ENCODE assay signal across 20 cellular contexts in the genomic region with DNA sequence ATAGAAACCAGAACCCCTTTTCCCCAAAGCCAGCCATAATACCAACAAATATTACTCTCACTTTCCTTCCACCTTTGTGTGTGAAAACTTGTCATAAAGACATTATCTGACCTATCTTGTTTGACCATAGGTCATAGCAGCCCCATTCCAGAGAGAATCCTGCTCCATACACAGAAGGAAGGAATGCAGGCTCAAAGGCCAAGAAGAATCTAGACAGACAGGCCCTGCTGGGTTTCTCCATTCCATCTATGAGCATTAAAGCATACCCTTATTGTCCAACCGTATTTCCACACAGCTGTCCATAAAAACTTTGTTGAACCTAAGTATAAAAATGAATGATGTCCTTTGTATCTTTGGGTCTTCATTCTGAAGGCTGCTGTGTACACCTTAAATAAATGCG. TPM values are rescaled to one million over a fixed set of nuclear protein-coding genes. Genes with fewer than 3 reads are reported as not detected.
DNase-seq lines count a peak whose midpoint lies in the region; ATAC-seq and TF ChIP-seq lines count a peak whose summit lies in the region.
"Had no signal": no experiment of that assay in that cellular context is flagged by ENCODE, and none has a peak within 500 bp of the region (broad histone marks: within the 10 kb centered on the region; RNA-seq: fewer than 3 reads in every experiment).

No MANE protein-coding gene starts in this region.

- no peak overlapping the region for H2BK5ac ChIP-seq in mesendoderm (ENCODE audit: low read length)

- no peak overlapping the region for H3K4ac ChIP-seq in mesendoderm (ENCODE audit: low read depth, low read length)

- H3K56ac ChIP-seq in mesendoderm (ENCODE audit: low read length), result no peak overlapping the region

- H3K9me3 Mint-ChIP-seq in Caco-2 (ENCODE audit: unreplicated experiment), result no peaks in the 10 kb centered on the region
- H3K9me3 Mint-ChIP-seq in activated T-cell treated with anti-CD3 and anti-CD28 coated beads, Interleukin-2, amount 50 U/mL, for 24 hours, result no peaks in the 10 kb centered on the region
- H3K9me3 Mint-ChIP-seq: CD4-positive, alpha-beta memory T cell had no signal

- H3K79me2 ChIP-seq in PC-9 (ENCODE audit: low read depth) (no peaks in the 10 kb centered on the region), mesendoderm (ENCODE audit: control insufficient read depth, insufficient read depth, low read length) (no peaks in the 10 kb centered on the region)

- POLR2A ChIA-PET in Caco-2 (lab: Charles Lee) (no interaction called here), PC-9 (lab: Charles Lee; ENCODE audit: unreplicated experiment) (no interaction called here)

- no peaks in the 10 kb centered on the region for H3K79me1 ChIP-seq in mesendoderm (ENCODE audit: low read length)

- CTCF ChIA-PET in Caco-2 (lab: Charles Lee) (interaction anchor here (1.6 to 1.9 kb wide), 2 partner anchors 33 to 41 kb away, joined by 7 read pairs; no protein-coding TSS in a partner anchor), PC-9 (lab: Charles Lee) (interaction anchor here (1.2 kb wide), 1 partner anchor 70 kb away, joined by 4 read pairs; no protein-coding TSS in a partner anchor)

- H3K4me1 ChIP-seq in Caco-2 (peaks cover 67% of the 10 kb centered on the region), PC-9 (replicated peaks; ENCODE audit: insufficient read depth) (peaks cover 56% of the 10 kb centered on the region), mesendoderm (ENCODE audit: control insufficient read depth, low read depth, low read length) (no peaks in the 10 kb centered on the region)
- H3K4me1 ChIP-seq: BLaER1 had no signal

- no peak overlapping the region for H3K9ac ChIP-seq in mesendoderm (ENCODE audit: low read length)
- H3K9ac ChIP-seq: BLaER1 had no signal

- no peak overlapping the region for H3K18ac ChIP-seq in mesendoderm (ENCODE audit: low read length)

- ATAC-seq in HG03571 (IDR thresholded peaks at IDR 0.05; ENCODE audit: unreplicated experiment) (no peak), GM18502 (IDR thresholded peaks at IDR 0.05; ENCODE audit: poor library complexity, unreplicated experiment) (no peak)
- ATAC-seq: K562 had no signal

- intact Hi-C loops in Caco-2 (cut with micrococcal nuclease; ENCODE audit: unreplicated experiment) (loop anchor here (1.0 kb wide), 1 partner anchor 41 kb away; a partner anchor contains a TSS), PC-9 (cut with micrococcal nuclease; ENCODE audit: unreplicated experiment) (loop anchor here (5.0 kb wide), 1 partner anchor 43 kb away; a partner anchor contains a TSS)

- H3K36me3 Mint-ChIP-seq in Caco-2 (ENCODE audit: insufficient read depth, unreplicated experiment), result peaks cover 15% of the 10 kb centered on the region
- H3K36me3 Mint-ChIP-seq in activated T-cell treated with anti-CD3 and anti-CD28 coated beads, Interleukin-2, amount 50 U/mL, for 24 hours (ENCODE audit: low read depth), result no peaks in the 10 kb centered on the region
- H3K36me3 Mint-ChIP-seq: CD14-positive monocyte; CD4-positive, alpha-beta memory T cell had no signal

- no peak overlapping the region for H4K8ac ChIP-seq in mesendoderm (ENCODE audit: low read depth, low read length)

- H4K20me1 ChIP-seq in PC-9 (ENCODE audit: insufficient read depth), result no peaks in the 10 kb centered on the region
- H4K20me1 ChIP-seq: BLaER1 had no signal

- H2AK5ac ChIP-seq in mesendoderm (ENCODE audit: low read length), result no peak overlapping the region

- H3K9me3 ChIP-seq in Caco-2 (no peaks in the 10 kb centered on the region), PC-9 (ENCODE audit: insufficient read depth, low read depth) (no peaks in the 10 kb centered on the region)
- H3K9me3 ChIP-seq: BLaER1 had no signal

- H3K27ac ChIP-seq in PC-9 (peak overlapping the region; percentile 77), mesendoderm (ENCODE audit: low read depth, low read length) (no peak overlapping the region)
- H3K27ac ChIP-seq: BLaER1 had no signal

- H3K27ac Mint-ChIP-seq in Caco-2 (ENCODE audit: unreplicated experiment), result peak overlapping the region; percentile 95
- H3K27ac Mint-ChIP-seq in activated T-cell treated with anti-CD3 and anti-CD28 coated beads, Interleukin-2, amount 50 U/mL, for 24 hours, result no peak overlapping the region
- H3K27ac Mint-ChIP-seq: CD4-positive, alpha-beta memory T cell had no signal

- H3K27me3 ChIP-seq in Caco-2 (replicated peaks; ENCODE audit: control insufficient read depth, insufficient read depth, low read length), result no peaks in the 10 kb centered on the region
- H3K27me3 ChIP-seq in PC-9 (ENCODE audit: insufficient read depth, low read depth), result no peaks in the 10 kb centered on the region
- H3K27me3 ChIP-seq in mesendoderm (ENCODE audit: insufficient read depth, low read length, poor library complexity), result no peaks in the 10 kb centered on the region
- H3K27me3 ChIP-seq: BLaER1 had no signal

- H2BK120ac ChIP-seq in mesendoderm (ENCODE audit: low read depth, low read length), result no peak overlapping the region

- H3K4me1 Mint-ChIP-seq in Caco-2 (ENCODE audit: low read depth, unreplicated experiment), result peaks cover 54% of the 10 kb centered on the region
- H3K4me1 Mint-ChIP-seq in activated T-cell treated with anti-CD3 and anti-CD28 coated beads, Interleukin-2, amount 50 U/mL, for 24 hours (ENCODE audit: low read depth), result peaks cover 8% of the 10 kb centered on the region
- H3K4me1 Mint-ChIP-seq: CD4-positive, alpha-beta memory T cell had no signal

- 0 out of 2 replicates have a peak overlapping the region, but pooled peaks have one; percentile 46 for H2AFZ ChIP-seq in PC-9

- no peak overlapping the region for H2BK15ac ChIP-seq in mesendoderm (replicated peaks; ENCODE audit: low read depth)

- 0 out of 2 replicates have a peak, but pooled peaks cover 1% of the 10 kb centered on the region for H3K36me3 ChIP-seq in Caco-2 (ENCODE audit: control insufficient read depth, insufficient read depth, low read length)
- no peaks in the 10 kb centered on the region for H3K36me3 ChIP-seq in PC-9 (ENCODE audit: low read depth)
- H3K36me3 ChIP-seq in mesendoderm (ENCODE audit: control insufficient read depth, insufficient read depth, low read length), result no peaks in the 10 kb centered on the region
- H3K36me3 ChIP-seq: BLaER1 had no signal

- peak; percentile 87 to 88 for DNase-seq in Caco-2
- DNase-seq in HT-29 (ENCODE audit: low spot score), result peak; percentile 74
- DNase-seq in PC-9, result peak; percentile 65 to 93
- peak; percentile 68 for DNase-seq in islet precursor cell
- no peak for DNase-seq in mesendoderm
- no peak for DNase-seq in activated T-cell treated with anti-CD3 and anti-CD28 coated beads, Interleukin-2, amount 50 U/mL, for 24 hours
- DNase-seq: 8988T; Calu3; CD4-positive, alpha-beta memory T cell; DMS79 treated with DMSO at 0.1 percent for 48 hours; GF-D8; HCEC 1CT had no signal

- H3K23ac ChIP-seq in mesendoderm (ENCODE audit: low read length), result no peak overlapping the region

- BruUV-seq in Caco-2 (replicated peaks; lab: Mats Ljungman, UMichigan) (no TSS peak), PC-9 (replicated peaks; lab: Mats Ljungman, UMichigan) (no TSS peak)

- no peaks in the 10 kb centered on the region for H3K27me3 Mint-ChIP-seq in Caco-2 (ENCODE audit: insufficient read depth, unreplicated experiment)
- peaks cover 5% of the 10 kb centered on the region for H3K27me3 Mint-ChIP-seq in activated T-cell treated with anti-CD3 and anti-CD28 coated beads, Interleukin-2, amount 50 U/mL, for 24 hours

- no peaks in the 10 kb centered on the region for H3K9me2 ChIP-seq in PC-9 (ENCODE audit: insufficient read depth)

- H3K4me3 ChIP-seq in Caco-2 (ENCODE audit: low read depth, low read length) (no peak overlapping the region), PC-9 (no peak overlapping the region), mesendoderm (ENCODE audit: low read length) (no peak overlapping the region)
- H3K4me3 ChIP-seq: BLaER1, K562 had no signal

- H3K4me2 ChIP-seq in PC-9 (peak overlapping the region; percentile 66), mesendoderm (ENCODE audit: low read length) (no peak overlapping the region)
- H3K4me2 ChIP-seq: BLaER1 had no signal

- peak overlapping the region; percentile 68 for H3K4me3 Mint-ChIP-seq in Caco-2 (ENCODE audit: unreplicated experiment)
- no peak overlapping the region for H3K4me3 Mint-ChIP-seq in activated T-cell treated with anti-CD3 and anti-CD28 coated beads, Interleukin-2, amount 50 U/mL, for 24 hours
- H3K4me3 Mint-ChIP-seq: CD14-positive monocyte; CD4-positive, alpha-beta memory T cell had no signal

- no peak overlapping the region for H4K5ac ChIP-seq in mesendoderm (ENCODE audit: low read length)

- no CpG with 5 or more reads among the region's 2 CpGs for WGBS in mesendoderm (ENCODE audit: extremely low coverage, insufficient coverage, low lambda C conversion rate)

- TF ChIP-seq CTCF in Caco-2 (IDR thresholded peaks at IDR 0.05; ENCODE audit: insufficient read depth in 1 of 2, low read depth in 1 of 2, low read length in 1 of 2, severe bottlenecking in 1 of 2, unreplicated experiment in 1 of 2) (no peak), PC-9 (conservative IDR thresholded peaks at IDR 0.05) (no peak)

- H3F3A ChIP-seq in PC-9 (ENCODE audit: insufficient read depth, low read depth), result peaks cover 11% of the 10 kb centered on the region; the same call in 1 of the 2 replicates

RNA-seq across cellular contexts. Expression of a gene that starts 40.7 kb away (rescaled TPM):
- total RNA-seq in Caco-2 (2022), result 19.8 and 20.9 TPM in 2 replicates
- total RNA-seq in HT-29 (2014; rRNA removed; shearing (Covaris generic)), result 31.8 and 35.3 TPM in 2 replicates
- total RNA-seq in PC-9 (2021), result 11.9 and 14.3 TPM in 2 replicates
- polyA plus RNA-seq in mesendoderm (2013, experiment 1 of 2), result 8.2 TPM
- 8.3 TPM for polyA plus RNA-seq in mesendoderm (2013, experiment 2 of 2)
- total RNA-seq: A673 had no signal
- polyA plus RNA-seq: AG04450, CD14-positive monocyte had no signal

RNA-seq across cellular contexts. Expression of a gene that starts 44.2 kb away (rescaled TPM):
- total RNA-seq in Caco-2 (2022), result not detected in 2 replicates
- 0.13 TPM in 1 of 2 replicates, not detected in the other for total RNA-seq in HT-29 (2014; rRNA removed; shearing (Covaris generic))
- not detected in 2 replicates for total RNA-seq in PC-9 (2021)
- 0.81 TPM for polyA plus RNA-seq in mesendoderm (2013, experiment 1 of 2)
- polyA plus RNA-seq in mesendoderm (2013, experiment 2 of 2), result 1.0 TPM
- total RNA-seq: A673; Calu3; CD4-positive, alpha-beta memory T cell; H4; K562 had no signal
- polyA plus RNA-seq: AG04450; CD14-positive monocyte; CD4-positive, alpha-beta memory T cell; K562 had no signal

RNA-seq across cellular contexts. Expression of a gene that starts 52.5 kb away (rescaled TPM):
- total RNA-seq in Caco-2 (2022) (not detected in 2 replicates), PC-9 (2021) (not detected in 2 replicates)
- total RNA-seq in HT-29 (2014; rRNA removed; shearing (Covaris generic)), result not detected in 2 replicates
- polyA plus RNA-seq in mesendoderm (2013, experiment 1 of 2), result not detected
- polyA plus RNA-seq in mesendoderm (2013, experiment 2 of 2), result not detected
- total RNA-seq: A673; Calu3; CD4-positive, alpha-beta memory T cell; H4; K562 had no signal
- polyA plus RNA-seq: AG04450; CD14-positive monocyte; CD4-positive, alpha-beta memory T cell; K562 had no signal

Comparison
In these comparisons a context has a peak if more than half of its experiments do, and no peak if none do; other contexts are left out.
1. DNase-seq: peak in Caco-2 (2 of 2), HT-29 (single experiment), PC-9 (2 of 2) and islet precursor cell (single experiment); none in mesendoderm (single experiment) and activated T-cell treated with anti-CD3 and anti-CD28 coated beads, Interleukin-2, amount 50 U/mL, for 24 hours (single experiment).